ENCODE assay signal across 21 cellular contexts in the genomic region with DNA sequence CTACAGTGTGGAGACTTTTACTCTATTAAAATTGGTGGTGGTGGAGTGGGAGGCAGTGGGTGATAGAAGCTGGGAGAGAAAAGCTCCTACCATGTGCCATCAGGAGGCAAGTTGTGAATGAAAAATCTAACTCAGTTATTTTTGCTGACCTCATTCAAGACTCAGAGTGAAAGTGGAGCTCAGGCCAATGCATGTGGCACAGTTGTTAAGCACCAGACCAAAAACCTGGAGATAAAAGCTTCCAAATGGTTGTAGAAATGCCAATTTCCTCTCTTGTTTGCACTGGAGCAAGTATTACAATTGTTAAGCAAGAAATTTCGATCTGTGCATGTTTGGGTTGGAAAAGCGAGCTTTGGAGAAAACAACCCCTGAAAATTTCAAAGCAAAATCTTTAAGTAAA.
"Had no signal": no experiment of that assay in that cellular context is flagged by ENCODE, and none has a peak within 500 bp of the region (broad histone marks: within the 10 kb centered on the region; RNA-seq: fewer than 3 reads in every experiment).

No MANE protein-coding gene starts in this region.

- H3K27me3 ChIP-seq: esophagus squamous epithelium, tibial nerve had no signal

- H3K9me3 ChIP-seq: esophagus squamous epithelium, tibial nerve had no signal

- H3K27ac ChIP-seq: esophagus squamous epithelium had no signal

- H3K9me3 Mint-ChIP-seq: effector memory CD8-positive, alpha-beta T cell; mesothelial cell of epicardium had no signal

- H3K36me3 ChIP-seq: esophagus squamous epithelium, tibial nerve had no signal

- H3K36me3 Mint-ChIP-seq: mesothelial cell of epicardium; natural killer cell treated with Interleukin-12 subunit alpha and Interleukin-12 subunit beta and Interleukin-15 and Interleukin-18, amount 100 ng/mL, for 72 hours had no signal

- H3K27me3 Mint-ChIP-seq: effector memory CD8-positive, alpha-beta T cell; natural killer cell treated with Interleukin-12 subunit alpha and Interleukin-12 subunit beta and Interleukin-15 and Interleukin-18, amount 100 ng/mL, for 72 hours had no signal

- DNase-seq: activated CD4-positive, alpha-beta T cell treated with anti-CD3 and anti-CD28 coated beads, Interleukin-2, amount 50 U/mL, for 1 hour; activated CD8-positive, alpha-beta memory T cell treated with anti-CD3 and anti-CD28 coated beads for 24 hours; activated CD8-positive, alpha-beta memory T cell treated with anti-CD3 and anti-CD28 coated beads, Interleukin-2, amount 50 U/mL, for 48 hours; activated effector memory CD4-positive, alpha-beta T cell treated with Interleukin-2 at 50 U/mL for 16 hours; activated naive CD4-positive, alpha-beta T cell treated with anti-CD3 and anti-CD28 coated beads, Interleukin-2, amount 50 U/mL, for 16 hours; activated T-cell treated with anti-CD3 and anti-CD28 coated beads, Interleukin-2, amount 50 U/mL, for 48 hours; effector memory CD8-positive, alpha-beta T cell; esophagus squamous epithelium; hypothalamus; islet precursor cell; left colon; stimulated activated CD4-positive, alpha-beta T cell treated with anti-CD3 and anti-CD28 coated beads, Interleukin-12 subunit alpha, Interleukin-12 subunit beta, amount 100 ng/mL, for 4 hours; stimulated activated CD4-positive, alpha-beta T cell treated with anti-CD3 and anti-CD28 coated beads, Interleukin-2, amount 100 ng/mL, for 24 hours; stimulated activated naive CD4-positive, alpha-beta T cell treated with Interleukin-2 at 50 U/mL for 16 hours; substantia nigra had no signal

- H3K4me3 ChIP-seq: esophagus squamous epithelium, lung, tibial nerve had no signal

- FAIRE-seq: frontal cortex, urothelium cell line had no signal

- H3K27ac Mint-ChIP-seq: effector memory CD8-positive, alpha-beta T cell; mesothelial cell of epicardium; natural killer cell treated with Interleukin-12 subunit alpha and Interleukin-12 subunit beta and Interleukin-15 and Interleukin-18, amount 100 ng/mL, for 72 hours had no signal

- H3K4me3 Mint-ChIP-seq: effector memory CD8-positive, alpha-beta T cell; mesothelial cell of epicardium; natural killer cell treated with Interleukin-12 subunit alpha and Interleukin-12 subunit beta and Interleukin-15 and Interleukin-18, amount 100 ng/mL, for 72 hours had no signal
